Comparison of ENCODE assay signal across 8 cellular contexts in the genomic region with DNA sequence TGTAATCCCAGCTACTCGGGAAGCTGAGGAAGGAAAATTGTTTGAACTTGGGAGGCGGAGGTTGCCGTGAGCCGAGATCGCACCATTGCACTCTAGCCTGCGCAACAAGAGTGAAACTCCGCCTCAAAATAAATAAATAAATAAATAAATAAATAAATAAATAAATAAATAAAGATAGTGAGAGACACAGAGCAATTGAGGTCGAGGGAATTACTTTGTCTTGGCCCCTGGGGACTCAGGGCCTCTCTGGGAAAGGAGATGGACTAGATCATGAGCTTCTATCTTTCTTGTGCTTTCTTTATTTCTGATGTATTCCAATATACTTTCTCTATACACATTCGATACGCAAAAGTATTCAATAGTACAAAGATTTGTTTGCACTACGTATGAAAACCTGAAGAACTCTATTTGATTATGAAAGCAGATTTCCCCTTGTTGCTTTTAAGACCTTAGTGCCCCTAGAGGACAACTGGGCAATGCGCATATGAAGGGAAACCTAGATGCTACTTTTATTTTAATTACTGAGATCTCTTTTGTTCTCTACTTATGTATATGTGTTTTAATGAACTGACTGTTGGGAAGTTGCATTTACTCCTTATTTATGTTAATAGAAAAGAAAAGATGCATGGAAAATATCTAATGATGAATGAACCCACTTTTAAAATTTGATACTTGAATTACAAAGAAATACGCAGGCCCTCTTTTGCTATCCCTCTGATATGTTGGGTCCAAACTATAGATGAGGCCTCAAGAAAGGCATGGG. TPM values are rescaled to one million over a fixed set of nuclear protein-coding genes. Genes with fewer than 3 reads are reported as not detected.
A peak's percentile ranks its signal among the peaks of the same experiment; 100 is the strongest.
DNase-seq lines count a peak whose midpoint lies in the region; ATAC-seq and TF ChIP-seq lines count a peak whose summit lies in the region.

No MANE protein-coding gene starts in this region.

- H4K20me1 ChIP-seq in SK-N-SH (ENCODE audit: insufficient read depth): no peaks in the 10 kb centered on the region

- no peaks in the 10 kb centered on the region for H3K9me2 ChIP-seq in SK-N-SH

- no peak overlapping the region for H3K27ac ChIP-seq in SK-N-SH (ENCODE audit: low read depth in 2 of 2, low read length in 1 of 2)
- H3K27ac ChIP-seq in coronary artery: no peak overlapping the region

- TF ChIP-seq CTCF in SK-N-SH (IDR thresholded peaks at IDR 0.05): peak; percentile 92
- TF ChIP-seq CTCF in coronary artery (IDR thresholded peaks at IDR 0.05): peak; percentile 53
- TF ChIP-seq CTCF in lower leg skin (IDR thresholded peaks at IDR 0.05): no peak

- POLR2A ChIA-PET in SK-N-SH (lab: Yijun Ruan, JAX): no interaction called here

- no peaks in the 10 kb centered on the region for H3F3A ChIP-seq in SK-N-SH (replicated peaks; ENCODE audit: insufficient read depth)

- no peaks in the 10 kb centered on the region for H3K4me1 ChIP-seq in SK-N-SH (ENCODE audit: control insufficient read depth in 1 of 2, insufficient read depth in 2 of 2, low read depth in 1 of 2, low read length in 1 of 2)

- DNase-seq in NOMO-1 (lab: John Stamatoyannopoulos, UW; ENCODE audit: unreplicated experiment in 2 of 2): peak; percentile 12 to 32
- DNase-seq in NOMO-1 treated with dmso at 0.1 percent for 144 hours (lab: John Stamatoyannopoulos, UW; ENCODE audit: unreplicated experiment): no peak
- DNase-seq in SK-N-SH: peak; percentile 56
- no peak for DNase-seq in coronary artery (ENCODE audit: low spot score)
- peak; percentile 8 for DNase-seq in midbrain (lab: John Stamatoyannopoulos, UW)
- DNase-seq in lower leg skin (ENCODE audit: low spot score in 2 of 2): no peak

- H2AFZ ChIP-seq in SK-N-SH (ENCODE audit: low read depth): no peak overlapping the region

- no peak for TF ChIP-seq EP300 in SK-N-SH (IDR thresholded peaks at IDR 0.05; ENCODE audit: borderline replicate concordance in 1 of 2, low read depth in 1 of 2, low read length in 1 of 2)

- no peaks in the 10 kb centered on the region for H3K9me3 ChIP-seq in SK-N-SH

- WGBS in SK-N-SH (ENCODE audit: low lambda C conversion rate): 68% methylated on average over 13 of the region's 13 CpGs
- WGBS in lower leg skin, 2 donors: 66 to 75% methylated on average over 13 of the region's 13 CpGs

- H3K36me3 ChIP-seq in SK-N-SH (replicated peaks in 1 of 2; ENCODE audit: control insufficient read depth in 1 of 2, insufficient read depth in 2 of 2, low read length in 1 of 2): no peaks in the 10 kb centered on the region

- CTCF ChIA-PET in SK-N-SH (lab: Yijun Ruan, JAX): interaction anchor here (0.5 to 1.9 kb wide), 14 partner anchors 13 to 1548 kb away, joined by 3 to 8 read pairs (median 4); a partner anchor contains a TSS

- H3K79me2 ChIP-seq in SK-N-SH (ENCODE audit: insufficient read depth): no peaks in the 10 kb centered on the region

- ATAC-seq in GM19467 (IDR thresholded peaks at IDR 0.05; ENCODE audit: unreplicated experiment) (peak; percentile 89), HG03469 (IDR thresholded peaks at IDR 0.05; ENCODE audit: unreplicated experiment) (peak; percentile 66)

- H3K27me3 ChIP-seq in SK-N-SH (ENCODE audit: insufficient read depth): no peaks in the 10 kb centered on the region

- no peak overlapping the region for H3K9ac ChIP-seq in SK-N-SH

- H3K4me3 ChIP-seq in SK-N-SH (ENCODE audit: low read depth in 2 of 2, low read length in 1 of 2): no peak overlapping the region; a peak in 1 of 4 replicates
- H3K4me3 ChIP-seq in coronary artery: no peak overlapping the region
- no peak overlapping the region for H3K4me3 ChIP-seq in lower leg skin (ENCODE audit: low read depth, poor library complexity, severe bottlenecking)

- no peak for TF ChIP-seq POLR2A in lower leg skin (IDR thresholded peaks at IDR 0.05)

- H3K4me2 ChIP-seq in SK-N-SH: no peak overlapping the region

- TF ChIP-seq RAD21 in SK-N-SH (IDR thresholded peaks at IDR 0.05; ENCODE audit: low read length): peak; percentile 80

- intact Hi-C loops in lower leg skin (cut with DNase I; ENCODE audit: low total_unique reads): loop anchor here (10.0 kb wide), 1 partner anchor 166 kb away; no protein-coding TSS in a partner anchor

TF ChIP-seq in SK-N-SH, 30 proteins besides CTCF, POLR2A, EP300 and RAD21:
- TF ChIP-seq RCOR1 (IDR thresholded peaks at IDR 0.05; ENCODE audit: low read length) (no peak), RXRA (IDR thresholded peaks at IDR 0.05; ENCODE audit: borderline replicate concordance, low read depth) (no peak), TEAD4 (IDR thresholded peaks at IDR 0.05; ENCODE audit: borderline replicate concordance, insufficient read depth) (no peak), SMC3 (IDR thresholded peaks at IDR 0.05; ENCODE audit: low read depth, low read length) (peak; percentile 39; the same call in 1 of the 2 replicates), EZH2phosphoT487 (IDR thresholded peaks at IDR 0.05; ENCODE audit: borderline replicate concordance, low read depth) (no peak), GABPA (IDR thresholded peaks at IDR 0.05; ENCODE audit: low read depth) (no peak)
- TF ChIP-seq, protein P1, sequence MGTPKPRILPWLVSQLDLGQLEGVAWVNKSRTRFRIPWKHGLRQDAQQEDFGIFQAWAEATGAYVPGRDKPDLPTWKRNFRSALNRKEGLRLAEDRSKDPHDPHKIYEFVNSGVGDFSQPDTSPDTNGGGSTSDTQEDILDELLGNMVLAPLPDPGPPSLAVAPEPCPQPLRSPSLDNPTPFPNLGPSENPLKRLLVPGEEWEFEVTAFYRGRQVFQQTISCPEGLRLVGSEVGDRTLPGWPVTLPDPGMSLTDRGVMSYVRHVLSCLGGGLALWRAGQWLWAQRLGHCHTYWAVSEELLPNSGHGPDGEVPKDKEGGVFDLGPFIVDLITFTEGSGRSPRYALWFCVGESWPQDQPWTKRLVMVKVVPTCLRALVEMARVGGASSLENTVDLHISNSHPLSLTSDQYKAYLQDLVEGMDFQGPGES (IDR thresholded peaks at IDR 0.05; ENCODE audit: low read depth, low read length): no peak
- TF ChIP-seq, protein P2, sequence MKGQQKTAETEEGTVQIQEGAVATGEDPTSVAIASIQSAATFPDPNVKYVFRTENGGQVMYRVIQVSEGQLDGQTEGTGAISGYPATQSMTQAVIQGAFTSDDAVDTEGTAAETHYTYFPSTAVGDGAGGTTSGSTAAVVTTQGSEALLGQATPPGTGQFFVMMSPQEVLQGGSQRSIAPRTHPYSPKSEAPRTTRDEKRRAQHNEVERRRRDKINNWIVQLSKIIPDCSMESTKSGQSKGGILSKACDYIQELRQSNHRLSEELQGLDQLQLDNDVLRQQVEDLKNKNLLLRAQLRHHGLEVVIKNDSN (IDR thresholded peaks at IDR 0.05; ENCODE audit: borderline replicate concordance, low read depth): no peak

RNA-seq across cellular contexts. Expression of a gene that starts 12.8 kb away (rescaled TPM):
- polyA plus RNA-seq in SK-N-SH (2012; rRNA removed): 9.0 and 13.4 TPM in 2 replicates
- 13.1 and 13.8 TPM in 2 replicates for polyA plus RNA-seq in SK-N-SH (2012; cell fraction: cytosol; rRNA removed)
- polyA plus RNA-seq in SK-N-SH (2012; cell fraction: nucleus; rRNA removed): 5.1 and 8.9 TPM in 2 replicates
- 10 to 100 TPM; 15.9 to 32.2 (median 20.4) TPM for total RNA-seq in lower leg skin

Comparison
In these comparisons a context has a peak if more than half of its experiments do, and no peak if none do; other contexts are left out.
1. DNase-seq: peak in NOMO-1 (2 of 2), SK-N-SH (single experiment) and midbrain (single experiment); none in NOMO-1 treated with dmso at 0.1 percent for 144 hours (single experiment), coronary artery (single experiment) and lower leg skin (0 of 2).
2. CTCF ChIP-seq: peak in SK-N-SH (single experiment) and coronary artery (single experiment); none in lower leg skin (0 of 3).